ENCODE assay signal across 17 cellular contexts in genomic region chr4:8270912-8271815, GRCh38. TPM values are rescaled to one million over a fixed set of nuclear protein-coding genes. Genes with fewer than 3 reads are reported as not detected.
A peak's percentile ranks its signal among the peaks of the same experiment; 100 is the strongest.
DNase-seq lines count a peak whose midpoint lies in the region; ATAC-seq, FAIRE-seq and TF ChIP-seq lines count a peak whose summit lies in the region.
"Had no signal": no experiment of that assay in that cellular context is flagged by ENCODE, and none has a peak within 500 bp of the region (broad histone marks: within the 10 kb centered on the region; RNA-seq: fewer than 3 reads in every experiment).

No MANE protein-coding gene starts in this region.

- no peaks in the 10 kb centered on the region for H3K79me1 ChIP-seq in mesendoderm (ENCODE audit: low read length)

- intact Hi-C loops in HepG2 (cut with micrococcal nuclease; ENCODE audit: unreplicated experiment) (no loop called here), right lobe of liver (cut with DNase I) (no loop called here), left ventricle myocardium superior (cut with micrococcal nuclease) (loop anchor here (10.0 kb wide), 1 partner anchor 134 kb away; no protein-coding TSS in a partner anchor), psoas muscle (cut with DNase I) (no loop called here)

- no peak overlapping the region for H2BK120ac ChIP-seq in mesendoderm (ENCODE audit: low read depth, low read length)

- TF ChIP-seq RAD21 in HepG2 (CRISPR knock-in tag; IDR thresholded peaks at IDR 0.05) = no peak

- CTCF ChIA-PET in HepG2 (lab: Yijun Ruan, JAX; ENCODE audit: low intra/inter-chr PET ratio, low total read pairs) = no interaction called here

- 79% methylated on average over 6 of the region's 27 CpGs for WGBS in HepG2 (ENCODE audit: low lambda C conversion rate)
- 73% methylated on average over 5 of the region's 27 CpGs for WGBS in right lobe of liver (ENCODE audit: insufficient coverage, low coverage, low lambda C conversion rate, missing lambda C conversion rate)
- 66 to 81% (median 70%) methylated on average over 27 of the region's 27 CpGs for WGBS in psoas muscle, 3 donors
- WGBS in mesendoderm (ENCODE audit: extremely low coverage, insufficient coverage, low lambda C conversion rate) = no CpG with 5 or more reads among the region's 27 CpGs

- H3K4me3 ChIP-seq in HepG2 (replicated peaks in 1 of 3; ENCODE audit: insufficient read depth in 1 of 3, low read depth in 2 of 3, low read length in 3 of 3) (no peak overlapping the region), right lobe of liver (no peak overlapping the region), psoas muscle (peak overlapping the region; percentile 66), mesendoderm (ENCODE audit: low read length) (no peak overlapping the region)

- H2BK5ac ChIP-seq in mesendoderm (ENCODE audit: low read length) = no peak overlapping the region

- no peak overlapping the region for H3K4ac ChIP-seq in mesendoderm (ENCODE audit: low read depth, low read length)

- no peak for TF ChIP-seq CTCF in HepG2 (CRISPR knock-in tag; IDR thresholded peaks at IDR 0.05)
- TF ChIP-seq CTCF in right lobe of liver (IDR thresholded peaks at IDR 0.05) = no peak
- TF ChIP-seq CTCF in psoas muscle (IDR thresholded peaks at IDR 0.05) = no peak

- FAIRE-seq in HepG2 (lab: Jason Lieb, UNC) = no peak

- H3K18ac ChIP-seq in mesendoderm (ENCODE audit: low read length) = no peak overlapping the region

- no peak overlapping the region for H2AFZ ChIP-seq in HepG2 (ENCODE audit: low read length)

- H3K27ac ChIP-seq in HepG2 (ENCODE audit: extremely low read length, insufficient read depth, low read length) (no peak overlapping the region), right lobe of liver (no peak overlapping the region), psoas muscle (no peak overlapping the region), mesendoderm (ENCODE audit: low read depth, low read length) (no peak overlapping the region)
- H3K27ac ChIP-seq: RWPE1 had no signal

- no peak overlapping the region for H3K9ac ChIP-seq in HepG2 (ENCODE audit: insufficient read depth, low read depth, low read length)
- no peak overlapping the region for H3K9ac ChIP-seq in mesendoderm (ENCODE audit: low read length)

- H3K79me2 ChIP-seq in HepG2 (ENCODE audit: insufficient read depth, low read length) (no peaks in the 10 kb centered on the region), mesendoderm (ENCODE audit: control insufficient read depth, insufficient read depth, low read length) (no peaks in the 10 kb centered on the region)

- no peak for TF ChIP-seq EP300 in HepG2 (IDR thresholded peaks at IDR 0.05; ENCODE audit: low read depth in 2 of 2, low read length in 2 of 2)
- no peak for TF ChIP-seq EP300 in HepG2 (CRISPR knock-in tag; IDR thresholded peaks at IDR 0.05; ENCODE audit: borderline replicate concordance)

- H3K56ac ChIP-seq in mesendoderm (ENCODE audit: low read length) = no peak overlapping the region

- H4K8ac ChIP-seq in mesendoderm (ENCODE audit: low read depth, low read length) = no peak overlapping the region

- in situ Hi-C loops in HepG2 (cut with HindIII; ENCODE audit: extremely low pct_ligation_motif_present, low pct_unique_long_range_greater_than_20kb) = no loop called here

- no TSS peak for BruUV-seq in HepG2 (replicated peaks; lab: Mats Ljungman, UMichigan)

- H4K20me1 ChIP-seq in HepG2 (ENCODE audit: insufficient read depth, low read length) = no peaks in the 10 kb centered on the region

- TF ChIP-seq POLR2A in HepG2 (IDR thresholded peaks at IDR 0.05; ENCODE audit: insufficient read depth in 1 of 2, low read depth in 2 of 2, low read length in 2 of 2) (no peak), right lobe of liver (IDR thresholded peaks at IDR 0.05) (no peak)

- POLR2A ChIA-PET in HepG2 (lab: Yijun Ruan, JAX) = no interaction called here

- H3K27me3 ChIP-seq in HepG2 (ENCODE audit: control insufficient read depth in 1 of 2, insufficient read depth in 2 of 2, low read length in 2 of 2) (peaks cover 17 to 68% of the 10 kb centered on the region in 2 experiments), right lobe of liver (no peaks in the 10 kb centered on the region), psoas muscle (ENCODE audit: insufficient read depth in 3 of 3, low read length in 2 of 3) (no peaks in the 10 kb centered on the region), mesendoderm (ENCODE audit: insufficient read depth, low read length, poor library complexity) (peaks cover 4% of the 10 kb centered on the region)

- no peak overlapping the region for H3K4me2 ChIP-seq in HepG2 (ENCODE audit: low read depth, low read length)
- no peak overlapping the region for H3K4me2 ChIP-seq in mesendoderm (ENCODE audit: low read length)

- H2BK15ac ChIP-seq in mesendoderm (replicated peaks; ENCODE audit: low read depth) = no peak overlapping the region

- DNase-seq in HepG2 (ENCODE audit: low spot score) (no peak), right lobe of liver (no peak), left ventricle myocardium superior (peak; percentile 39), psoas muscle (no peak), NCI-H1930 (lab: John Stamatoyannopoulos, UW) (no peak), NCI-H187 (lab: John Stamatoyannopoulos, UW) (no peak), AG08396 (ENCODE audit: low spot score) (no peak), mesendoderm (no peak)
- DNase-seq: activated CD4-positive, alpha-beta T cell treated with anti-CD3 and anti-CD28 coated beads for 1 hour; activated naive CD8-positive, alpha-beta T cell treated with anti-CD3 and anti-CD28 coated beads, Interleukin-2, amount 50 U/mL, for 24 hours; activated T-cell treated with anti-CD3 and anti-CD28 coated beads, Interleukin-2, amount 50 U/mL, for 4 hours; NCI-H524; stimulated activated CD4-positive, alpha-beta T cell treated with anti-CD3 and anti-CD28 coated beads, Interleukin-4, amount 100 ng/mL, for 24 hours; T-helper 17 cell had no signal

- no peaks in the 10 kb centered on the region for H3K36me3 ChIP-seq in HepG2 (replicated peaks in 1 of 2; ENCODE audit: control insufficient read depth in 1 of 2, insufficient read depth in 2 of 2, low read length in 2 of 2)
- no peaks in the 10 kb centered on the region for H3K36me3 ChIP-seq in right lobe of liver
- H3K36me3 ChIP-seq in psoas muscle (ENCODE audit: insufficient read depth in 1 of 2, low read depth in 1 of 2) = no peaks in the 10 kb centered on the region
- no peaks in the 10 kb centered on the region for H3K36me3 ChIP-seq in mesendoderm (ENCODE audit: control insufficient read depth, insufficient read depth, low read length)

- H3K9me3 ChIP-seq in HepG2 (ENCODE audit: low read length) (no peaks in the 10 kb centered on the region), right lobe of liver (no peaks in the 10 kb centered on the region), psoas muscle (no peaks in the 10 kb centered on the region)

- H3K23ac ChIP-seq in mesendoderm (ENCODE audit: low read length) = no peak overlapping the region

- no peak overlapping the region for H4K5ac ChIP-seq in mesendoderm (ENCODE audit: low read length)

- peaks cover 14% of the 10 kb centered on the region for H3K4me1 ChIP-seq in HepG2 (ENCODE audit: insufficient read depth, low read length)
- H3K4me1 ChIP-seq in right lobe of liver = no peaks in the 10 kb centered on the region
- peaks cover 36% of the 10 kb centered on the region for H3K4me1 ChIP-seq in psoas muscle
- peaks cover 4% of the 10 kb centered on the region for H3K4me1 ChIP-seq in mesendoderm (ENCODE audit: control insufficient read depth, low read depth, low read length)

- ATAC-seq in HepG2 (no peak), right lobe of liver (no peak), left ventricle myocardium superior (no peak), psoas muscle (no peak)
- ATAC-seq: activated naive CD8-positive, alpha-beta T cell treated with anti-CD3 and anti-CD28 coated beads, Interleukin-2, amount 50 U/mL, for 24 hours; activated T-cell treated with anti-CD3 and anti-CD28 coated beads, Interleukin-2, amount 50 U/mL, for 4 hours; esophagus mucosa; stimulated activated effector memory CD8-positive, alpha-beta T cell treated with anti-CD3 and anti-CD28 coated beads, Interleukin-12 subunit alpha, Interleukin-12 subunit beta, amount 100 ng/mL, for 72 hours; T-helper 17 cell had no signal

- H2AK5ac ChIP-seq in mesendoderm (ENCODE audit: low read length) = no peak overlapping the region

TF ChIP-seq in HepG2, 621 proteins besides CTCF, POLR2A, EP300 and RAD21:
- peak; percentile 85 for TF ChIP-seq ZNF263 (CRISPR knock-in tag; IDR thresholded peaks at IDR 0.05)
- no peak for TF ChIP-seq MED8 (CRISPR knock-in tag; IDR thresholded peaks at IDR 0.05; ENCODE audit: insufficient replicate concordance)

RNA-seq across cellular contexts. Expression of gene HTRA3, which starts 1.6 kb away (rescaled TPM):
- total RNA-seq in HepG2 (2016; rRNA removed; fragmentation: Illumina TruSeq; extraction: Trizol) (not detected in 2 replicates), right lobe of liver (1 to 10 TPM in 3 of 6 experiments, under 1 TPM in 3; 0.32 to 1.6 (median 1.0) TPM), left ventricle myocardium superior (95.6 TPM), psoas muscle (10 to 100 TPM in 2 of 4 donors, 1 to 10 TPM in 2; 7.2 to 26.4 (median 17.0) TPM)
- total RNA-seq in HepG2 (2016; cell fraction: cytosol; rRNA removed; fragmentation: Illumina TruSeq; extraction: Trizol; ENCODE audit: low read depth) = not detected in 2 replicates
- total RNA-seq in HepG2 (2016; cell fraction: insoluble cytoplasmic fraction; rRNA removed; fragmentation: Illumina TruSeq; extraction: Trizol) = 0.04 TPM in 1 of 2 replicates, not detected in the other
- not detected in 2 replicates for total RNA-seq in HepG2 (2016; cell fraction: membrane; rRNA removed; fragmentation: Illumina TruSeq; extraction: Trizol)
- not detected in 2 replicates for total RNA-seq in HepG2 (2016; cell fraction: nucleus; rRNA removed; fragmentation: Illumina TruSeq; extraction: Trizol)
- polyA plus RNA-seq in HepG2 (2011; rRNA removed) (0.16 and 0.17 TPM in 2 replicates), psoas muscle (10 to 100 TPM; 11.1 to 15.5 (median 14.0) TPM)
- polyA plus RNA-seq in HepG2 (2011; cell fraction: cytosol; rRNA removed) = 0.12 and 0.31 TPM in 2 replicates
- 0.12 and 0.19 TPM in 2 replicates for polyA plus RNA-seq in HepG2 (2011; cell fraction: nucleus; rRNA removed)
- polyA plus RNA-seq in HepG2 (2012) = not detected in 2 replicates
- 0.07 TPM in 1 of 2 replicates, not detected in the other for polyA plus RNA-seq in HepG2 (2016; cell fraction: cytosol; fragmentation: Illumina TruSeq; extraction: Trizol; ENCODE audit: low read depth)
- polyA plus RNA-seq in HepG2 (2016; cell fraction: insoluble cytoplasmic fraction; fragmentation: Illumina TruSeq; extraction: Trizol; ENCODE audit: low read depth) = not detected in 2 replicates
- not detected in 2 replicates for polyA plus RNA-seq in HepG2 (2016; cell fraction: membrane; fragmentation: Illumina TruSeq; extraction: Trizol; ENCODE audit: low read depth)
- polyA plus RNA-seq in HepG2 (2016; cell fraction: nucleus; fragmentation: Illumina TruSeq; extraction: Trizol; ENCODE audit: insufficient read depth, low read depth) = not detected in 2 replicates
- 0.18 and 0.47 TPM in 2 replicates for polyA minus RNA-seq in HepG2 (2011; rRNA and poly(A)+ RNA removed; ENCODE audit: low replicate concordance)
- polyA minus RNA-seq in HepG2 (2011; cell fraction: cytosol; rRNA and poly(A)+ RNA removed) = not detected in 2 replicates
- polyA minus RNA-seq in HepG2 (2011; cell fraction: nucleus; rRNA and poly(A)+ RNA removed) = not detected in 2 replicates
- 1.8 TPM for polyA plus RNA-seq in mesendoderm (2013, experiment 1 of 2)
- 1.9 TPM for polyA plus RNA-seq in mesendoderm (2013, experiment 2 of 2)
- total RNA-seq: activated T-cell treated with anti-CD3 and anti-CD28 coated beads, Interleukin-2, amount 50 U/mL, for 4 hours; T-helper 17 cell had no signal
